In the genomic region with DNA sequence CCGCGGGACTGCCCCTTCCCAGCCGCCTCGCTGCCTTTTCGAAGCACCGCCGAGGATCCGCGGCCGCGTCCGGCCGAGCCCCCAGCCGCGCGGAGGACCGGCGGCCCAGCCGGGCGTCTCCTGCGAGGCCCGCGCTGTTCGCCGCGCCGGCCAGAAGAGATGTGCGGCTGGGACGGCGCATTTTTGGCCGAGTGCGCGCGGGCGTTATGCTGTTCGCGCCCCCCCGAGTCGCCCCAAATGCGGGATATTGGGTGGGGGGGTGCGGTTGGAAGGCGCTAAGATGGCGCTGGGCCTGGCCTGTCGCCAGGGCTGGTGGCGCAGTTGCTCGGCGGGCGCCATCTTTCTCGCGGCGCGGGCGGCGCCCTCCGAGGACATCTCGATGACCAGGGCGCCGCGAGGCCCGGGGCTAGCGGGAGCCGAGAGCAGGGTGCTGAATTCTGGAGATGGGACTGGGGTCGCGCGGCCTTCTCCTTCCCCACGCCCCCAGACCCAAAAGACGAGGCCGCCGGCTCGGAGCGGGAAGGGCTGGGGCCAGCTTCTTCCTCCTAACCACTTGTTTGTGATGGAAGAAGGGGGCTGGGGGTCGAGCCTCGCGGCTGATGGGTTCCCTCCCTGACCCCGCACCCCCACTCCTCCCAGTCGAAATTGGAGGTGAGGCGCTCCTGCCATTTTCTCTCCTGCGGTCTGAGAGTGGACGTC, we compare ENCODE assay signal across 1 cellular context.
TF ChIP-seq lines count a peak whose summit lies in the region.

No MANE protein-coding gene starts in this region.

TF ChIP-seq in K562, 482 proteins besides CTCF, POLR2A, EP300 and RAD21 (continued from another document and continues in another):
- TF ChIP-seq, protein P1, sequence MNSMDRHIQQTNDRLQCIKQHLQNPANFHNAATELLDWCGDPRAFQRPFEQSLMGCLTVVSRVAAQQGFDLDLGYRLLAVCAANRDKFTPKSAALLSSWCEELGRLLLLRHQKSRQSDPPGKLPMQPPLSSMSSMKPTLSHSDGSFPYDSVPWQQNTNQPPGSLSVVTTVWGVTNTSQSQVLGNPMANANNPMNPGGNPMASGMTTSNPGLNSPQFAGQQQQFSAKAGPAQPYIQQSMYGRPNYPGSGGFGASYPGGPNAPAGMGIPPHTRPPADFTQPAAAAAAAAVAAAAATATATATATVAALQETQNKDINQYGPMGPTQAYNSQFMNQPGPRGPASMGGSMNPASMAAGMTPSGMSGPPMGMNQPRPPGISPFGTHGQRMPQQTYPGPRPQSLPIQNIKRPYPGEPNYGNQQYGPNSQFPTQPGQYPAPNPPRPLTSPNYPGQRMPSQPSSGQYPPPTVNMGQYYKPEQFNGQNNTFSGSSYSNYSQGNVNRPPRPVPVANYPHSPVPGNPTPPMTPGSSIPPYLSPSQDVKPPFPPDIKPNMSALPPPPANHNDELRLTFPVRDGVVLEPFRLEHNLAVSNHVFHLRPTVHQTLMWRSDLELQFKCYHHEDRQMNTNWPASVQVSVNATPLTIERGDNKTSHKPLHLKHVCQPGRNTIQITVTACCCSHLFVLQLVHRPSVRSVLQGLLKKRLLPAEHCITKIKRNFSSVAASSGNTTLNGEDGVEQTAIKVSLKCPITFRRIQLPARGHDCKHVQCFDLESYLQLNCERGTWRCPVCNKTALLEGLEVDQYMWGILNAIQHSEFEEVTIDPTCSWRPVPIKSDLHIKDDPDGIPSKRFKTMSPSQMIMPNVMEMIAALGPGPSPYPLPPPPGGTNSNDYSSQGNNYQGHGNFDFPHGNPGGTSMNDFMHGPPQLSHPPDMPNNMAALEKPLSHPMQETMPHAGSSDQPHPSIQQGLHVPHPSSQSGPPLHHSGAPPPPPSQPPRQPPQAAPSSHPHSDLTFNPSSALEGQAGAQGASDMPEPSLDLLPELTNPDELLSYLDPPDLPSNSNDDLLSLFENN (IDR thresholded peaks at IDR 0.05; ENCODE audit: low read depth in 2 of 2, low read length in 2 of 2): peak in 1 of 2 experiments; percentile 50; a peak in 2 of 4 replicates
- TF ChIP-seq POLR2AphosphoS5 (IDR thresholded peaks at IDR 0.05; ENCODE audit: control insufficient read depth, insufficient read depth, low read depth, low read length): peak; percentile 45; the same call in 1 of the 2 replicates
- TF ChIP-seq BRCA1 (IDR thresholded peaks at IDR 0.05): no peak
- no peak for TF ChIP-seq BRCA1 (CRISPR knock-in tag; IDR thresholded peaks at IDR 0.05)
- no peak for TF ChIP-seq STAT5A (IDR thresholded peaks at IDR 0.05; ENCODE audit: borderline replicate concordance, low read length)
- TF ChIP-seq ZNF778 (CRISPR knock-in tag; IDR thresholded peaks at IDR 0.05): no peak
- peak; percentile 73 for TF ChIP-seq CBFB (CRISPR knock-in tag; IDR thresholded peaks at IDR 0.05)
- TF ChIP-seq RBM22 (IDR thresholded peaks at IDR 0.05; ENCODE audit: low read depth, low read length, poor library complexity, severe bottlenecking): peak; percentile 99
- TF ChIP-seq ZNF347 (CRISPR knock-in tag; IDR thresholded peaks at IDR 0.05; ENCODE audit: low read depth): no peak
- no peak for TF ChIP-seq NUFIP1 (IDR thresholded peaks at IDR 0.05; ENCODE audit: partially characterized antibody)
- no peak for TF ChIP-seq NR2C2 (CRISPR knock-in tag; IDR thresholded peaks at IDR 0.05)
- TF ChIP-seq NR2C2 (tag; IDR thresholded peaks at IDR 0.05): peak; percentile 70
- no peak for TF ChIP-seq THRAP3 (IDR thresholded peaks at IDR 0.05; ENCODE audit: borderline replicate concordance)
- peak; percentile 20 for TF ChIP-seq SRSF7 (optimal IDR thresholded peaks at IDR 0.05; ENCODE audit: low read depth, low read length)
- TF ChIP-seq, protein P2, sequence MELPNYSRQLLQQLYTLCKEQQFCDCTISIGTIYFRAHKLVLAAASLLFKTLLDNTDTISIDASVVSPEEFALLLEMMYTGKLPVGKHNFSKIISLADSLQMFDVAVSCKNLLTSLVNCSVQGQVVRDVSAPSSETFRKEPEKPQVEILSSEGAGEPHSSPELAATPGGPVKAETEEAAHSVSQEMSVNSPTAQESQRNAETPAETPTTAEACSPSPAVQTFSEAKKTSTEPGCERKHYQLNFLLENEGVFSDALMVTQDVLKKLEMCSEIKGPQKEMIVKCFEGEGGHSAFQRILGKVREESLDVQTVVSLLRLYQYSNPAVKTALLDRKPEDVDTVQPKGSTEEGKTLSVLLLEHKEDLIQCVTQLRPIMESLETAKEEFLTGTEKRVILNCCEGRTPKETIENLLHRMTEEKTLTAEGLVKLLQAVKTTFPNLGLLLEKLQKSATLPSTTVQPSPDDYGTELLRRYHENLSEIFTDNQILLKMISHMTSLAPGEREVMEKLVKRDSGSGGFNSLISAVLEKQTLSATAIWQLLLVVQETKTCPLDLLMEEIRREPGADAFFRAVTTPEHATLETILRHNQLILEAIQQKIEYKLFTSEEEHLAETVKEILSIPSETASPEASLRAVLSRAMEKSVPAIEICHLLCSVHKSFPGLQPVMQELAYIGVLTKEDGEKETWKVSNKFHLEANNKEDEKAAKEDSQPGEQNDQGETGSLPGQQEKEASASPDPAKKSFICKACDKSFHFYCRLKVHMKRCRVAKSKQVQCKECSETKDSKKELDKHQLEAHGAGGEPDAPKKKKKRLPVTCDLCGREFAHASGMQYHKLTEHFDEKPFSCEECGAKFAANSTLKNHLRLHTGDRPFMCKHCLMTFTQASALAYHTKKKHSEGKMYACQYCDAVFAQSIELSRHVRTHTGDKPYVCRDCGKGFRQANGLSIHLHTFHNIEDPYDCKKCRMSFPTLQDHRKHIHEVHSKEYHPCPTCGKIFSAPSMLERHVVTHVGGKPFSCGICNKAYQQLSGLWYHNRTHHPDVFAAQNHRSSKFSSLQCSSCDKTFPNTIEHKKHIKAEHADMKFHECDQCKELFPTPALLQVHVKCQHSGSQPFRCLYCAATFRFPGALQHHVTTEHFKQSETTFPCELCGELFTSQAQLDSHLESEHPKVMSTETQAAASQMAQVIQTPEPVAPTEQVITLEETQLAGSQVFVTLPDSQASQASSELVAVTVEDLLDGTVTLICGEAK (IDR thresholded peaks at IDR 0.05): no peak
- TF ChIP-seq, protein P2 (CRISPR knock-in tag; IDR thresholded peaks at IDR 0.05): no peak
- peak; percentile 17; the same call in 1 of the 2 replicates for TF ChIP-seq EGR1 (conservative IDR thresholded peaks at IDR 0.05)
- TF ChIP-seq, protein P3, sequence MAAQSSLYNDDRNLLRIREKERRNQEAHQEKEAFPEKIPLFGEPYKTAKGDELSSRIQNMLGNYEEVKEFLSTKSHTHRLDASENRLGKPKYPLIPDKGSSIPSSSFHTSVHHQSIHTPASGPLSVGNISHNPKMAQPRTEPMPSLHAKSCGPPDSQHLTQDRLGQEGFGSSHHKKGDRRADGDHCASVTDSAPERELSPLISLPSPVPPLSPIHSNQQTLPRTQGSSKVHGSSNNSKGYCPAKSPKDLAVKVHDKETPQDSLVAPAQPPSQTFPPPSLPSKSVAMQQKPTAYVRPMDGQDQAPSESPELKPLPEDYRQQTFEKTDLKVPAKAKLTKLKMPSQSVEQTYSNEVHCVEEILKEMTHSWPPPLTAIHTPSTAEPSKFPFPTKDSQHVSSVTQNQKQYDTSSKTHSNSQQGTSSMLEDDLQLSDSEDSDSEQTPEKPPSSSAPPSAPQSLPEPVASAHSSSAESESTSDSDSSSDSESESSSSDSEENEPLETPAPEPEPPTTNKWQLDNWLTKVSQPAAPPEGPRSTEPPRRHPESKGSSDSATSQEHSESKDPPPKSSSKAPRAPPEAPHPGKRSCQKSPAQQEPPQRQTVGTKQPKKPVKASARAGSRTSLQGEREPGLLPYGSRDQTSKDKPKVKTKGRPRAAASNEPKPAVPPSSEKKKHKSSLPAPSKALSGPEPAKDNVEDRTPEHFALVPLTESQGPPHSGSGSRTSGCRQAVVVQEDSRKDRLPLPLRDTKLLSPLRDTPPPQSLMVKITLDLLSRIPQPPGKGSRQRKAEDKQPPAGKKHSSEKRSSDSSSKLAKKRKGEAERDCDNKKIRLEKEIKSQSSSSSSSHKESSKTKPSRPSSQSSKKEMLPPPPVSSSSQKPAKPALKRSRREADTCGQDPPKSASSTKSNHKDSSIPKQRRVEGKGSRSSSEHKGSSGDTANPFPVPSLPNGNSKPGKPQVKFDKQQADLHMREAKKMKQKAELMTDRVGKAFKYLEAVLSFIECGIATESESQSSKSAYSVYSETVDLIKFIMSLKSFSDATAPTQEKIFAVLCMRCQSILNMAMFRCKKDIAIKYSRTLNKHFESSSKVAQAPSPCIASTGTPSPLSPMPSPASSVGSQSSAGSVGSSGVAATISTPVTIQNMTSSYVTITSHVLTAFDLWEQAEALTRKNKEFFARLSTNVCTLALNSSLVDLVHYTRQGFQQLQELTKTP (IDR thresholded peaks at IDR 0.05; ENCODE audit: low read depth in 1 of 2, partially characterized antibody in 2 of 2): peak; percentile 65 to 72
- 0 out of 2 replicates have a peak, but pooled peaks have one; percentile 15 for TF ChIP-seq ZFPM2 (CRISPR knock-in tag; IDR thresholded peaks at IDR 0.05)
- no peak for TF ChIP-seq GTF2F1 (IDR thresholded peaks at IDR 0.05; ENCODE audit: low read depth, low read length)
- TF ChIP-seq MTA3 (IDR thresholded peaks at IDR 0.05; ENCODE audit: borderline replicate concordance): peak; percentile 78; the same call in 1 of the 2 replicates
- no peak for TF ChIP-seq DNMT1 (IDR thresholded peaks at IDR 0.05)
- TF ChIP-seq RB1 (IDR thresholded peaks at IDR 0.05; ENCODE audit: low read depth): peak; percentile 70
- TF ChIP-seq, protein P4, sequence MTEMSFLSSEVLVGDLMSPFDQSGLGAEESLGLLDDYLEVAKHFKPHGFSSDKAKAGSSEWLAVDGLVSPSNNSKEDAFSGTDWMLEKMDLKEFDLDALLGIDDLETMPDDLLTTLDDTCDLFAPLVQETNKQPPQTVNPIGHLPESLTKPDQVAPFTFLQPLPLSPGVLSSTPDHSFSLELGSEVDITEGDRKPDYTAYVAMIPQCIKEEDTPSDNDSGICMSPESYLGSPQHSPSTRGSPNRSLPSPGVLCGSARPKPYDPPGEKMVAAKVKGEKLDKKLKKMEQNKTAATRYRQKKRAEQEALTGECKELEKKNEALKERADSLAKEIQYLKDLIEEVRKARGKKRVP (CRISPR knock-in tag; IDR thresholded peaks at IDR 0.05): no peak
- peak; percentile 52 to 60; a peak in 3 of 4 replicates for TF ChIP-seq NRF1 (conservative IDR thresholded peaks at IDR 0.05 in 1 of 2, IDR thresholded peaks at IDR 0.05 in 1 of 2)
- TF ChIP-seq, protein P5, sequence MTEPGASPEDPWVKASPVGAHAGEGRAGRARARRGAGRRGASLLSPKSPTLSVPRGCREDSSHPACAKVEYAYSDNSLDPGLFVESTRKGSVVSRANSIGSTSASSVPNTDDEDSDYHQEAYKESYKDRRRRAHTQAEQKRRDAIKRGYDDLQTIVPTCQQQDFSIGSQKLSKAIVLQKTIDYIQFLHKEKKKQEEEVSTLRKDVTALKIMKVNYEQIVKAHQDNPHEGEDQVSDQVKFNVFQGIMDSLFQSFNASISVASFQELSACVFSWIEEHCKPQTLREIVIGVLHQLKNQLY (CRISPR knock-in tag; conservative IDR thresholded peaks at IDR 0.05): peak; percentile 48 to 73; a peak in 1 of 4 replicates
- TF ChIP-seq SMARCC2 (IDR thresholded peaks at IDR 0.05; ENCODE audit: low read depth): no peak
- no peak for TF ChIP-seq FOSL1 (tag; conservative IDR thresholded peaks at IDR 0.05)
- peak; percentile 63; the same call in 1 of the 2 replicates for TF ChIP-seq POLR2AphosphoS2 (IDR thresholded peaks at IDR 0.05; ENCODE audit: low read length)
- no peak for TF ChIP-seq CBFA2T3 (IDR thresholded peaks at IDR 0.05)
- TF ChIP-seq ATF7 (IDR thresholded peaks at IDR 0.05): peak; percentile 60
- TF ChIP-seq, protein P6, sequence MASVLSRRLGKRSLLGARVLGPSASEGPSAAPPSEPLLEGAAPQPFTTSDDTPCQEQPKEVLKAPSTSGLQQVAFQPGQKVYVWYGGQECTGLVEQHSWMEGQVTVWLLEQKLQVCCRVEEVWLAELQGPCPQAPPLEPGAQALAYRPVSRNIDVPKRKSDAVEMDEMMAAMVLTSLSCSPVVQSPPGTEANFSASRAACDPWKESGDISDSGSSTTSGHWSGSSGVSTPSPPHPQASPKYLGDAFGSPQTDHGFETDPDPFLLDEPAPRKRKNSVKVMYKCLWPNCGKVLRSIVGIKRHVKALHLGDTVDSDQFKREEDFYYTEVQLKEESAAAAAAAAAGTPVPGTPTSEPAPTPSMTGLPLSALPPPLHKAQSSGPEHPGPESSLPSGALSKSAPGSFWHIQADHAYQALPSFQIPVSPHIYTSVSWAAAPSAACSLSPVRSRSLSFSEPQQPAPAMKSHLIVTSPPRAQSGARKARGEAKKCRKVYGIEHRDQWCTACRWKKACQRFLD (CRISPR knock-in tag; IDR thresholded peaks at IDR 0.05): peak; percentile 89
- no peak for TF ChIP-seq ZNF561 (CRISPR knock-in tag; conservative IDR thresholded peaks at IDR 0.05)
